ENCODE assay signal across 17 cellular contexts in genomic region chr12:89138048-89138852, GRCh38.
DNase-seq lines count a peak whose midpoint lies in the region; ATAC-seq, FAIRE-seq and TF ChIP-seq lines count a peak whose summit lies in the region.
"Had no signal": no experiment of that assay in that cellular context is flagged by ENCODE, and none has a peak within 500 bp of the region (broad histone marks: within the 10 kb centered on the region; RNA-seq: fewer than 3 reads in every experiment).

No MANE protein-coding gene starts in this region.

- H3K4me1 ChIP-seq in astrocyte (ENCODE audit: insufficient read depth, low read length) (no peaks in the 10 kb centered on the region), smooth muscle cell (ENCODE audit: low read depth) (no peaks in the 10 kb centered on the region), GM23338 (ENCODE audit: insufficient read depth) (no peaks in the 10 kb centered on the region)
- H3K4me1 ChIP-seq: pancreas had no signal

- H3K9ac ChIP-seq in astrocyte (ENCODE audit: low read length) (no peak overlapping the region), smooth muscle cell (ENCODE audit: low read depth) (no peak overlapping the region)

- H3K36me3 Mint-ChIP-seq in astrocyte (ENCODE audit: low read depth, unreplicated experiment), result no peaks in the 10 kb centered on the region
- H3K36me3 Mint-ChIP-seq in GM23338 (ENCODE audit: low read depth), result no peaks in the 10 kb centered on the region
- H3K36me3 Mint-ChIP-seq: IgD-negative memory B cell had no signal

- FAIRE-seq in astrocyte (lab: Jason Lieb, UNC), result peak; percentile 74
- FAIRE-seq: pancreas had no signal

- H3K27me3 ChIP-seq in astrocyte (ENCODE audit: insufficient read depth, low read length) (no peaks in the 10 kb centered on the region), smooth muscle cell (ENCODE audit: low read depth) (no peaks in the 10 kb centered on the region), GM23338 (ENCODE audit: insufficient read depth) (no peaks in the 10 kb centered on the region)
- H3K27me3 ChIP-seq: pancreas had no signal

- H3K9me3 Mint-ChIP-seq in astrocyte (ENCODE audit: unreplicated experiment) (no peaks in the 10 kb centered on the region), GM23338 (no peaks in the 10 kb centered on the region)
- H3K9me3 Mint-ChIP-seq: central memory CD8-positive, alpha-beta T cell; H9; IgD-negative memory B cell had no signal

- no peaks in the 10 kb centered on the region for H3F3A ChIP-seq in smooth muscle cell (ENCODE audit: low read depth)
- H3F3A ChIP-seq in GM23338 (replicated peaks; ENCODE audit: low read depth), result no peaks in the 10 kb centered on the region

- H4K20me1 ChIP-seq in astrocyte (ENCODE audit: insufficient read depth, low read length), result no peaks in the 10 kb centered on the region
- no peaks in the 10 kb centered on the region for H4K20me1 ChIP-seq in smooth muscle cell (ENCODE audit: low read depth)
- no peaks in the 10 kb centered on the region for H4K20me1 ChIP-seq in GM23338 (replicated peaks; ENCODE audit: insufficient read depth)

- 0 out of 2 replicates have a peak, but pooled peaks cover 2% of the 10 kb centered on the region for H3K9me2 ChIP-seq in GM23338 (ENCODE audit: insufficient read depth)

- H3K79me2 ChIP-seq in astrocyte (ENCODE audit: insufficient read depth, low read length) (no peaks in the 10 kb centered on the region), smooth muscle cell (ENCODE audit: low read depth) (no peaks in the 10 kb centered on the region), GM23338 (replicated peaks; ENCODE audit: insufficient read depth) (no peaks in the 10 kb centered on the region)

- TF ChIP-seq CTCF in astrocyte (IDR thresholded peaks at IDR 0.05; ENCODE audit: insufficient read depth, low read depth, low read length) (no peak), smooth muscle cell (IDR thresholded peaks at IDR 0.05; ENCODE audit: borderline replicate concordance, insufficient read depth, poor library complexity, severe bottlenecking) (no peak), GM23338 (conservative IDR thresholded peaks at IDR 0.05; ENCODE audit: low read depth in 2 of 2) (no peak)

- no peak for ATAC-seq in GM23338

- H3K4me3 ChIP-seq in astrocyte (ENCODE audit: insufficient read depth, low read depth, low read length), result no peak overlapping the region
- no peak overlapping the region for H3K4me3 ChIP-seq in smooth muscle cell
- no peak overlapping the region for H3K4me3 ChIP-seq in GM23338
- H3K4me3 ChIP-seq: pancreas had no signal

- H3K4me2 ChIP-seq in astrocyte (ENCODE audit: low read length) (no peak overlapping the region), smooth muscle cell (no peak overlapping the region), GM23338 (no peak overlapping the region)

- H3K27ac ChIP-seq in astrocyte (ENCODE audit: low read depth, low read length) (no peak overlapping the region), smooth muscle cell (ENCODE audit: low read depth) (peak overlapping the region; percentile 15), GM23338 (ENCODE audit: low read depth) (no peak overlapping the region)
- H3K27ac ChIP-seq: pancreas had no signal

- DNase-seq in activated T-cell treated with anti-CD3 and anti-CD28 coated beads for 24 hours (ENCODE audit: low read depth) (peak; percentile 8), M059J (ENCODE audit: low read depth) (peak; percentile 55), astrocyte (ENCODE audit: low read depth) (peak; percentile 45), smooth muscle cell (lab: John Stamatoyannopoulos, UW; ENCODE audit: unreplicated experiment) (no peak), GM23338 (ENCODE audit: low spot score) (no peak), dermis blood vessel endothelial cell (no peak), hippocampal formation (lab: John Stamatoyannopoulos, UW) (no peak)
- no peak for DNase-seq in activated T-cell treated with anti-CD3 and anti-CD28 coated beads, Interleukin-2, amount 50 U/mL, for 1 hour
- DNase-seq: AML-193; DMS79; H9; NCI-H774; pancreas; SIG-M5; stimulated activated naive CD4-positive, alpha-beta T cell had no signal

- peaks cover 4% of the 10 kb centered on the region for H3K4me1 Mint-ChIP-seq in astrocyte (ENCODE audit: low read depth, unreplicated experiment)
- peaks cover 4% of the 10 kb centered on the region for H3K4me1 Mint-ChIP-seq in GM23338
- H3K4me1 Mint-ChIP-seq: central memory CD8-positive, alpha-beta T cell; H9 had no signal

- H3K27me3 Mint-ChIP-seq in astrocyte (ENCODE audit: low read depth, unreplicated experiment) (no peaks in the 10 kb centered on the region), GM23338 (ENCODE audit: insufficient read depth, low read depth, poor library complexity) (no peaks in the 10 kb centered on the region)
- H3K27me3 Mint-ChIP-seq: central memory CD8-positive, alpha-beta T cell had no signal

- no peaks in the 10 kb centered on the region for H3K36me3 ChIP-seq in astrocyte (ENCODE audit: insufficient read depth, low read length)
- no peaks in the 10 kb centered on the region for H3K36me3 ChIP-seq in smooth muscle cell (ENCODE audit: low read depth)
- no peaks in the 10 kb centered on the region for H3K36me3 ChIP-seq in GM23338 (ENCODE audit: insufficient read depth)
- H3K36me3 ChIP-seq: pancreas had no signal

- H3K4me3 Mint-ChIP-seq in astrocyte (ENCODE audit: unreplicated experiment) (no peak overlapping the region), GM23338 (no peak overlapping the region)
- H3K4me3 Mint-ChIP-seq: central memory CD8-positive, alpha-beta T cell; H9; IgD-negative memory B cell had no signal

- H3K9me3 ChIP-seq in astrocyte (ENCODE audit: insufficient read depth, low read depth, low read length) (no peaks in the 10 kb centered on the region), smooth muscle cell (replicated peaks; ENCODE audit: low read depth) (no peaks in the 10 kb centered on the region)
- H3K9me3 ChIP-seq: pancreas had no signal

- H2AFZ ChIP-seq in astrocyte (ENCODE audit: low read depth, low read length) (no peak overlapping the region), smooth muscle cell (ENCODE audit: low read depth) (no peak overlapping the region), GM23338 (no peak overlapping the region)

- H3K27ac Mint-ChIP-seq in astrocyte (ENCODE audit: unreplicated experiment) (no peak overlapping the region), GM23338 (no peak overlapping the region)
- H3K27ac Mint-ChIP-seq: H9, IgD-negative memory B cell had no signal

TF ChIP-seq in GM23338, 12 proteins besides CTCF, POLR2A, EP300 and RAD21 (continues in another document):
- TF ChIP-seq EZH2 (IDR thresholded peaks at IDR 0.05; ENCODE audit: low read depth, unreplicated experiment), result no peak
- no peak for TF ChIP-seq ZNF462 (CRISPR knock-in tag; IDR thresholded peaks at IDR 0.05)
- no peak for TF ChIP-seq CREB1 (CRISPR knock-in tag; IDR thresholded peaks at IDR 0.05; ENCODE audit: low read depth)

Comparison
In these comparisons a context has a peak if more than half of its experiments do, and no peak if none do; other contexts are left out.
1. DNase-seq: peak in activated T-cell treated with anti-CD3 and anti-CD28 coated beads for 24 hours (single experiment), M059J (single experiment) and astrocyte (single experiment); none in activated T-cell treated with anti-CD3 and anti-CD28 coated beads, Interleukin-2, amount 50 U/mL, for 1 hour (single experiment), smooth muscle cell (single experiment), GM23338 (single experiment), dermis blood vessel endothelial cell (single experiment) and hippocampal formation (0 of 2).